Comparison of ENCODE assay signal across 1 cellular context in the genomic region with DNA sequence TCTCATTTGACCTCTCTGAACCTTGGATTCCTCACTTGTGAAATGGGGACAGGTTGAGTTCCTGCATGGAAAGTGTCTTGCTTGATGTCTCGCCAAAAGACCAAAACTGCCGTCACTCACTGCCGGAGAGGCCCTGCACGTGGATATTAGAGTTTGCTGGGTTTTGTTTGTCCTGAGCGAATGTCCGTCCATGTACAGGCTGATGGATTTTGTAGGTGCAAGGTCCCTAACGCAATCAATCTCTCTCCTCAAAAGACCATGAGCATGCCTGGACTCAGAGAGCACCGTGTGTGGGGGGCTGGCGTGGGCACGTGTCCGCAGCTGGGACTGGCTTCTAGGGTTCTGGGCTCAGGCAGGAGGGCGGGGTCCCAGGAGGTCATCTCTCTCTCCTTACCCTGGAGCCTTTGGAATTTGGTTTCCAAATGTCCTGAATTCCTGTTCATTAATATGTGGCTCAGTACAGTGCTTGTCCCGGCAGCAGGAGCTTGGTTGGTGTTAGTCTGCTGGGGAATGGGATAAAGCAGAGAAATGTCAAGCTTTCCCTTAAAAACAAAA.
TF ChIP-seq lines count a peak whose summit lies in the region.

No MANE protein-coding gene starts in this region.

TF ChIP-seq in HepG2, 621 proteins besides CTCF, POLR2A, EP300 and RAD21 (continued from another document and continues in another):
- TF ChIP-seq CSRNP2 (CRISPR knock-in tag; conservative IDR thresholded peaks at IDR 0.05; ENCODE audit: low read depth) (no peak), ZNF790 (CRISPR knock-in tag; IDR thresholded peaks at IDR 0.05; ENCODE audit: borderline replicate concordance) (no peak), ZNF557 (CRISPR knock-in tag; IDR thresholded peaks at IDR 0.05) (no peak), ZNF609 (CRISPR knock-in tag; IDR thresholded peaks at IDR 0.05; ENCODE audit: borderline replicate concordance) (0 out of 2 replicates have a peak, but pooled peaks have one; percentile 53), GLI4 (CRISPR knock-in tag; IDR thresholded peaks at IDR 0.05; ENCODE audit: borderline replicate concordance) (0 out of 2 replicates have a peak, but pooled peaks have one; percentile 28), ATF2 (CRISPR knock-in tag; IDR thresholded peaks at IDR 0.05) (0 out of 2 replicates have a peak, but pooled peaks have one; percentile 25), ZXDC (CRISPR knock-in tag; IDR thresholded peaks at IDR 0.05) (0 out of 2 replicates have a peak, but pooled peaks have one; percentile 60), FOXP1 (IDR thresholded peaks at IDR 0.05) (no peak), FOXP1 (CRISPR knock-in tag; IDR thresholded peaks at IDR 0.05) (peak; percentile 12; the same call in 1 of the 2 replicates), ZNF367 (CRISPR knock-in tag; IDR thresholded peaks at IDR 0.05; ENCODE audit: borderline replicate concordance) (no peak), JUNB (CRISPR knock-in tag; IDR thresholded peaks at IDR 0.05; ENCODE audit: borderline replicate concordance) (no peak), RNF2 (conservative IDR thresholded peaks at IDR 0.05; ENCODE audit: low read depth) (0 out of 2 replicates have a peak, but pooled peaks have one; percentile 41), DMAP1 (CRISPR knock-in tag; IDR thresholded peaks at IDR 0.05) (0 out of 2 replicates have a peak, but pooled peaks have one; percentile 24), USF2 (IDR thresholded peaks at IDR 0.05; ENCODE audit: low read depth, low read length) (no peak), USF2 (CRISPR knock-in tag; IDR thresholded peaks at IDR 0.05; ENCODE audit: borderline replicate concordance) (no peak), SNAPC5 (CRISPR knock-in tag; IDR thresholded peaks at IDR 0.05; ENCODE audit: borderline replicate concordance) (no peak), ZNF7 (CRISPR knock-in tag; IDR thresholded peaks at IDR 0.05) (no peak), ZNF691 (CRISPR knock-in tag; IDR thresholded peaks at IDR 0.05; ENCODE audit: borderline replicate concordance, low read depth) (0 out of 2 replicates have a peak, but pooled peaks have one; percentile 82), ZNF710 (CRISPR knock-in tag; IDR thresholded peaks at IDR 0.05; ENCODE audit: borderline replicate concordance) (peak; percentile 64; the same call in 1 of the 2 replicates), MTF2 (CRISPR knock-in tag; IDR thresholded peaks at IDR 0.05; ENCODE audit: borderline replicate concordance) (no peak), KDM6A (CRISPR knock-in tag; IDR thresholded peaks at IDR 0.05; ENCODE audit: low read depth) (no peak)
- TF ChIP-seq, protein P1, sequence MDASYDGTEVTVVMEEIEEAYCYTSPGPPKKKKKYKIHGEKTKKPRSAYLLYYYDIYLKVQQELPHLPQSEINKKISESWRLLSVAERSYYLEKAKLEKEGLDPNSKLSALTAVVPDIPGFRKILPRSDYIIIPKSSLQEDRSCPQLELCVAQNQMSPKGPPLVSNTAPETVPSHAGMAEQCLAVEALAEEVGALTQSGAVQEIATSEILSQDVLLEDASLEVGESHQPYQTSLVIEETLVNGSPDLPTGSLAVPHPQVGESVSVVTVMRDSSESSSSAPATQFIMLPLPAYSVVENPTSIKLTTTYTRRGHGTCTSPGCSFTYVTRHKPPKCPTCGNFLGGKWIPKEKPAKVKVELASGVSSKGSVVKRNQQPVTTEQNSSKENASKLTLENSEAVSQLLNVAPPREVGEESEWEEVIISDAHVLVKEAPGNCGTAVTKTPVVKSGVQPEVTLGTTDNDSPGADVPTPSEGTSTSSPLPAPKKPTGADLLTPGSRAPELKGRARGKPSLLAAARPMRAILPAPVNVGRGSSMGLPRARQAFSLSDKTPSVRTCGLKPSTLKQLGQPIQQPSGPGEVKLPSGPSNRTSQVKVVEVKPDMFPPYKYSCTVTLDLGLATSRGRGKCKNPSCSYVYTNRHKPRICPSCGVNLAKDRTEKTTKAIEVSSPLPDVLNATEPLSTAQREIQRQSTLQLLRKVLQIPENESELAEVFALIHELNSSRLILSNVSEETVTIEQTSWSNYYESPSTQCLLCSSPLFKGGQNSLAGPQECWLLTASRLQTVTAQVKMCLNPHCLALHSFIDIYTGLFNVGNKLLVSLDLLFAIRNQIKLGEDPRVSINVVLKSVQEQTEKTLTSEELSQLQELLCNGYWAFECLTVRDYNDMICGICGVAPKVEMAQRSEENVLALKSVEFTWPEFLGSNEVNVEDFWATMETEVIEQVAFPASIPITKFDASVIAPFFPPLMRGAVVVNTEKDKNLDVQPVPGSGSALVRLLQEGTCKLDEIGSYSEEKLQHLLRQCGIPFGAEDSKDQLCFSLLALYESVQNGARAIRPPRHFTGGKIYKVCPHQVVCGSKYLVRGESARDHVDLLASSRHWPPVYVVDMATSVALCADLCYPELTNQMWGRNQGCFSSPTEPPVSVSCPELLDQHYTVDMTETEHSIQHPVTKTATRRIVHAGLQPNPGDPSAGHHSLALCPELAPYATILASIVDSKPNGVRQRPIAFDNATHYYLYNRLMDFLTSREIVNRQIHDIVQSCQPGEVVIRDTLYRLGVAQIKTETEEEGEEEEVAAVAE (CRISPR knock-in tag; IDR thresholded peaks at IDR 0.05; ENCODE audit: borderline replicate concordance) = 0 out of 2 replicates have a peak, but pooled peaks have one; percentile 36
- TF ChIP-seq, protein P2, sequence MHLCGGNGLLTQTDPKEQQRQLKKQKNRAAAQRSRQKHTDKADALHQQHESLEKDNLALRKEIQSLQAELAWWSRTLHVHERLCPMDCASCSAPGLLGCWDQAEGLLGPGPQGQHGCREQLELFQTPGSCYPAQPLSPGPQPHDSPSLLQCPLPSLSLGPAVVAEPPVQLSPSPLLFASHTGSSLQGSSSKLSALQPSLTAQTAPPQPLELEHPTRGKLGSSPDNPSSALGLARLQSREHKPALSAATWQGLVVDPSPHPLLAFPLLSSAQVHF (CRISPR knock-in tag; IDR thresholded peaks at IDR 0.05) = no peak
